ENCODE assay signal across 8 cellular contexts in genomic region chr17:57868007-57868774, GRCh38. TPM values are rescaled to one million over a fixed set of nuclear protein-coding genes. Genes with fewer than 3 reads are reported as not detected.
A peak's percentile ranks its signal among the peaks of the same experiment; 100 is the strongest.
DNase-seq lines count a peak whose midpoint lies in the region; ATAC-seq, FAIRE-seq and TF ChIP-seq lines count a peak whose summit lies in the region.

No MANE protein-coding gene starts in this region.

- WGBS in body of pancreas, 2 donors: 32 to 44% methylated on average over 16 to 17 of the region's 18 CpGs
- 21 to 54% (median 37%) methylated on average over 16 to 18 of the region's 18 CpGs for WGBS in stomach, 5 donors

- H3K9me3 ChIP-seq in body of pancreas (no peaks in the 10 kb centered on the region), stomach (no peaks in the 10 kb centered on the region)

- H3K27me3 ChIP-seq in body of pancreas (no peaks in the 10 kb centered on the region), kidney epithelial cell (ENCODE audit: control insufficient read depth, insufficient read depth, low read length) (no peaks in the 10 kb centered on the region), stomach (no peaks in the 10 kb centered on the region)

- CTCF ChIA-PET in AG04449 (lab: Yijun Ruan, JAX): interaction anchor here (0.8 to 36.7 kb wide), 15 partner anchors 9 to 245 kb away, joined by 3 to 1361 read pairs (median 7); partner anchors contain the start of genes CUEDC1, SRSF1 and VEZF1

- POLR2A ChIA-PET in AG04449 (lab: Yijun Ruan, JAX): interaction anchor here (0.8 to 3.5 kb wide), 6 partner anchors 9 to 120 kb away, joined by 3 to 17 read pairs (median 5); partner anchors contain the start of gene VEZF1

- peak; percentile 44 for DNase-seq in AG04449 (ENCODE audit: low read depth, low spot score)
- DNase-seq in GM12891 (ENCODE audit: insufficient read length, low spot score): peak; percentile 86
- peak; percentile 93 for DNase-seq in NCI-H82 treated with DMSO at 0.1 percent for 48 hours (lab: John Stamatoyannopoulos, UW; ENCODE audit: unreplicated experiment)
- DNase-seq in body of pancreas: peak; percentile 74 to 94 (median 90)
- DNase-seq in kidney epithelial cell (ENCODE audit: low read depth): no peak
- DNase-seq in stomach: peak; percentile 43
- DNase-seq in inferior parietal cortex (ENCODE audit: extremely low spot score): no peak

- ATAC-seq in HG02870 (IDR thresholded peaks at IDR 0.05; ENCODE audit: unreplicated experiment) (peak; percentile 84), body of pancreas (peak; percentile 86)

- TF ChIP-seq CTCF in AG04449 (IDR thresholded peaks at IDR 0.05; ENCODE audit: insufficient read depth, low read length, missing control alignments) (peak; percentile 64), body of pancreas (IDR thresholded peaks at IDR 0.05) (peak in 5 of 7 experiments; percentile 29 to 56 (median 50)), kidney epithelial cell (IDR thresholded peaks at IDR 0.05; ENCODE audit: insufficient read depth, low read length, poor library complexity, severe bottlenecking) (peak; percentile 57), stomach (IDR thresholded peaks at IDR 0.05) (peak in 3 of 7 experiments; percentile 16 to 29 (median 21))

- no peak for TF ChIP-seq POLR2A in GM12891 (IDR thresholded peaks at IDR 0.05; ENCODE audit: low read depth, low read length)
- peak in 2 of 3 donors; percentile 19 to 22 for TF ChIP-seq POLR2A in body of pancreas (IDR thresholded peaks at IDR 0.05)
- TF ChIP-seq POLR2A in stomach (IDR thresholded peaks at IDR 0.05): no peak

- FAIRE-seq in GM12891 (lab: Jason Lieb, UNC): peak; percentile 94

- H3K4me3 ChIP-seq in AG04449 (ENCODE audit: low read depth, low read length) (no peak overlapping the region; the same call in 1 of the 2 replicates), body of pancreas (no peak overlapping the region), kidney epithelial cell (ENCODE audit: low read depth, low read length) (no peak overlapping the region), stomach (no peak overlapping the region)

- peaks cover 28% of the 10 kb centered on the region for H3K4me1 ChIP-seq in body of pancreas
- peaks cover 22 to 48% (median 33%) of the 10 kb centered on the region in 4 donors for H3K4me1 ChIP-seq in stomach

- H3K27ac ChIP-seq in body of pancreas (peak overlapping the region; percentile 73 to 95 (median 87)), stomach (peak overlapping the region; percentile 52 to 86 (median 84))

- H3K36me3 ChIP-seq in body of pancreas (replicated peaks in 1 of 2; ENCODE audit: insufficient read depth in 1 of 2, low read depth in 2 of 2) (no peaks in the 10 kb centered on the region), kidney epithelial cell (ENCODE audit: control insufficient read depth, insufficient read depth, low read length) (peaks cover 1% of the 10 kb centered on the region), stomach (peaks cover 22 to 68% (median 59%) of the 10 kb centered on the region in 4 donors)

- intact Hi-C loops in body of pancreas (cut with DNase I) (no loop called here), stomach (cut with DNase I; ENCODE audit: low total_unique reads) (loop anchor here (10.0 kb wide), 1 partner anchor 217 kb away; the partner anchor contains the start of gene DYNLL2)

- TF ChIP-seq EP300 in stomach (IDR thresholded peaks at IDR 0.05): no peak

TF ChIP-seq in GM12891, 5 proteins besides CTCF, POLR2A, EP300 and RAD21:
- TF ChIP-seq POU2F2 (IDR thresholded peaks at IDR 0.05; ENCODE audit: low read depth, low read length) (0 out of 2 replicates have a peak, but pooled peaks have one; percentile 46), SPI1 (IDR thresholded peaks at IDR 0.05; ENCODE audit: low read depth, low read length) (peak; percentile 99), TAF1 (IDR thresholded peaks at IDR 0.05; ENCODE audit: low read depth, low read length) (no peak)

RNA-seq across cellular contexts. Expression of gene MRPS23, which starts 18.3 kb away (rescaled TPM):
- 68.2 TPM for polyA plus RNA-seq in GM12891 (2012; ENCODE audit: low read depth, missing spikeins)
- total RNA-seq in body of pancreas (10 to 100 TPM in 1 of 2 donors, 1 to 10 TPM in 1; 1.3 to 13.7 TPM), kidney epithelial cell (26.1 and 43.2 TPM in 2 replicates), stomach (10 to 100 TPM in 4 of 5 donors, not detected in 1; 12.6 to 26.8 (median 16.8) TPM)
- polyA plus RNA-seq in stomach: 10 to 100 TPM; 25.1 to 43.3 (median 34.2) TPM

Comparison
In these comparisons a context has a peak if more than half of its experiments do, and no peak if none do; other contexts are left out.
1. DNase-seq: peak in AG04449 (single experiment), GM12891 (single experiment), NCI-H82 treated with DMSO at 0.1 percent for 48 hours (single experiment), body of pancreas (4 of 4) and stomach (single experiment); none in kidney epithelial cell (single experiment) and inferior parietal cortex (single experiment).
2. POLR2A ChIP-seq: peak in body of pancreas (2 of 3); none in GM12891 (single experiment) and stomach (0 of 4).